Comparison of ENCODE assay signal across 14 cellular contexts in genomic region chr12:90211017-90211416, GRCh38.
DNase-seq lines count a peak whose midpoint lies in the region; ATAC-seq, FAIRE-seq and TF ChIP-seq lines count a peak whose summit lies in the region.
"Had no signal": no experiment of that assay in that cellular context is flagged by ENCODE, and none has a peak within 500 bp of the region (broad histone marks: within the 10 kb centered on the region; RNA-seq: fewer than 3 reads in every experiment).

No MANE protein-coding gene starts in this region.

- H3K27me3 ChIP-seq in A673 (replicated peaks; ENCODE audit: insufficient read depth, low read depth, low read length, poor library complexity) (no peaks in the 10 kb centered on the region), astrocyte (ENCODE audit: insufficient read depth, low read length) (no peaks in the 10 kb centered on the region), hepatocyte (no peaks in the 10 kb centered on the region)
- H3K27me3 ChIP-seq: esophagus muscularis mucosa had no signal

- H3K36me3 ChIP-seq in A673 (ENCODE audit: insufficient read depth, low read length, poor library complexity, severe bottlenecking) (no peaks in the 10 kb centered on the region), astrocyte (ENCODE audit: insufficient read depth, low read length) (no peaks in the 10 kb centered on the region), hepatocyte (replicated peaks; ENCODE audit: insufficient read depth, low read depth) (no peaks in the 10 kb centered on the region)
- H3K36me3 ChIP-seq: esophagus muscularis mucosa had no signal

- H3K4me3 ChIP-seq in A673 (ENCODE audit: low read depth, low read length, poor library complexity, severe bottlenecking) (no peak overlapping the region), astrocyte (ENCODE audit: insufficient read depth, low read depth, low read length) (no peak overlapping the region), hepatocyte (no peak overlapping the region)
- H3K4me3 ChIP-seq: esophagus muscularis mucosa had no signal

- H3K79me2 ChIP-seq in astrocyte (ENCODE audit: insufficient read depth, low read length) (no peaks in the 10 kb centered on the region), hepatocyte (no peaks in the 10 kb centered on the region)

- H3K36me3 Mint-ChIP-seq in astrocyte (ENCODE audit: low read depth, unreplicated experiment) = peaks cover 2% of the 10 kb centered on the region
- peaks cover 2% of the 10 kb centered on the region for H3K36me3 Mint-ChIP-seq in activated naive CD8-positive, alpha-beta T cell treated with anti-CD3 and anti-CD28 coated beads, Interleukin-2, amount 50 U/mL, for 24 hours (ENCODE audit: low read depth)

- peak overlapping the region; percentile 51 for H3K27ac ChIP-seq in A673 (ENCODE audit: low read depth, low read length, poor library complexity, severe bottlenecking)
- peak overlapping the region; percentile 36 for H3K27ac ChIP-seq in astrocyte (ENCODE audit: low read depth, low read length)
- H3K27ac ChIP-seq in hepatocyte = no peak overlapping the region
- H3K27ac ChIP-seq: esophagus muscularis mucosa had no signal

- peak overlapping the region; percentile 25 for H3K4me2 ChIP-seq in astrocyte (ENCODE audit: low read length)
- H3K4me2 ChIP-seq in hepatocyte = no peak overlapping the region

- CTCF ChIA-PET in A673 (lab: Charles Lee) = no interaction called here

- no peak for TF ChIP-seq CTCF in A673 (conservative IDR thresholded peaks at IDR 0.05; ENCODE audit: low read depth, low read length)
- no peak for TF ChIP-seq CTCF in astrocyte (IDR thresholded peaks at IDR 0.05; ENCODE audit: insufficient read depth, low read depth, low read length)
- no peak for TF ChIP-seq CTCF in hepatocyte (IDR thresholded peaks at IDR 0.05; ENCODE audit: poor library complexity)

- ATAC-seq in activated naive CD8-positive, alpha-beta T cell treated with anti-CD3 and anti-CD28 coated beads, Interleukin-2, amount 50 U/mL, for 24 hours = no peak
- no peak for ATAC-seq in stimulated activated naive CD8-positive, alpha-beta T cell treated with anti-CD3 and anti-CD28 coated beads, Interleukin-15, Interleukin-2, amounts not matched to agents 100 U/mL and 50 U/mL, for 24 hours
- ATAC-seq: activated CD4-positive, alpha-beta T cell treated with anti-CD3 and anti-CD28 coated beads for 36 hours had no signal

- POLR2A ChIA-PET in A673 (lab: Charles Lee; ENCODE audit: low non-redundant PET) = no interaction called here

- H3K4me1 ChIP-seq in A673 (ENCODE audit: insufficient read depth, low read length, poor library complexity, severe bottlenecking) (peaks cover 20% of the 10 kb centered on the region), astrocyte (ENCODE audit: insufficient read depth, low read length) (peaks cover 6% of the 10 kb centered on the region), hepatocyte (ENCODE audit: insufficient read depth) (no peaks in the 10 kb centered on the region)
- H3K4me1 ChIP-seq: esophagus muscularis mucosa had no signal

- no peak overlapping the region for H2AFZ ChIP-seq in astrocyte (ENCODE audit: low read depth, low read length)
- no peak overlapping the region for H2AFZ ChIP-seq in hepatocyte

- H3K9me3 Mint-ChIP-seq in astrocyte (ENCODE audit: unreplicated experiment) = peaks cover 9% of the 10 kb centered on the region
- peaks cover 10% of the 10 kb centered on the region for H3K9me3 Mint-ChIP-seq in activated naive CD8-positive, alpha-beta T cell treated with anti-CD3 and anti-CD28 coated beads, Interleukin-2, amount 50 U/mL, for 24 hours

- no TSS peak for BruUV-seq in A673 (replicated peaks; lab: Mats Ljungman, UMichigan)

- peaks cover 4% of the 10 kb centered on the region for H3K4me1 Mint-ChIP-seq in astrocyte (ENCODE audit: low read depth, unreplicated experiment)
- H3K4me1 Mint-ChIP-seq in activated naive CD8-positive, alpha-beta T cell treated with anti-CD3 and anti-CD28 coated beads, Interleukin-2, amount 50 U/mL, for 24 hours = no peaks in the 10 kb centered on the region
- H3K4me1 Mint-ChIP-seq: activated CD4-positive, alpha-beta T cell treated with anti-CD3 and anti-CD28 coated beads for 36 hours had no signal

- no peaks in the 10 kb centered on the region for H4K20me1 ChIP-seq in astrocyte (ENCODE audit: insufficient read depth, low read length)
- no peaks in the 10 kb centered on the region for H4K20me1 ChIP-seq in hepatocyte (ENCODE audit: insufficient read depth, poor library complexity, severe bottlenecking)

- H3K9me3 ChIP-seq in A673 (ENCODE audit: low read depth, low read length, poor library complexity, severe bottlenecking) (peaks cover 14% of the 10 kb centered on the region), astrocyte (ENCODE audit: insufficient read depth, low read depth, low read length) (peaks cover 5% of the 10 kb centered on the region), hepatocyte (ENCODE audit: low read depth) (no peaks in the 10 kb centered on the region)

- DNase-seq in A673 (ENCODE audit: low spot score) (peak; percentile 97), HS-27A (ENCODE audit: low read depth) (peak; percentile 40), astrocyte (ENCODE audit: low read depth) (peak; percentile 85), hepatocyte (ENCODE audit: low spot score) (peak; percentile 19), G401 (ENCODE audit: low spot score) (no peak), SIG-M5 treated with dmso at 0.1 percent for 504 hours (lab: John Stamatoyannopoulos, UW; ENCODE audit: unreplicated experiment) (no peak)
- DNase-seq in activated naive CD8-positive, alpha-beta T cell treated with anti-CD3 and anti-CD28 coated beads, Interleukin-2, amount 50 U/mL, for 24 hours = no peak
- no peak for DNase-seq in stimulated activated naive CD8-positive, alpha-beta T cell treated with anti-CD3 and anti-CD28 coated beads, Interleukin-15, Interleukin-2, amounts not matched to agents 100 U/mL and 50 U/mL, for 24 hours
- DNase-seq: activated CD4-positive, alpha-beta T cell treated with anti-CD3 and anti-CD28 coated beads for 36 hours; caudate nucleus; NCI-H1105; stimulated activated CD4-positive, alpha-beta T cell treated with anti-CD3 and anti-CD28 coated beads, Interleukin-15, amount 100 ng/mL, for 24 hours; stimulated activated CD8-positive, alpha-beta memory T cell treated with anti-CD3 and anti-CD28 coated beads, Interleukin-4, amount 100 ng/mL, for 48 hours had no signal

- no peaks in the 10 kb centered on the region for H3K9me2 ChIP-seq in hepatocyte (replicated peaks; ENCODE audit: insufficient read depth)

- H3K27ac Mint-ChIP-seq in astrocyte (ENCODE audit: unreplicated experiment) = no peak overlapping the region
- no peak overlapping the region for H3K27ac Mint-ChIP-seq in activated naive CD8-positive, alpha-beta T cell treated with anti-CD3 and anti-CD28 coated beads, Interleukin-2, amount 50 U/mL, for 24 hours
- H3K27ac Mint-ChIP-seq: activated CD4-positive, alpha-beta T cell treated with anti-CD3 and anti-CD28 coated beads for 36 hours had no signal

- no peaks in the 10 kb centered on the region for H3K27me3 Mint-ChIP-seq in astrocyte (ENCODE audit: low read depth, unreplicated experiment)
- peaks cover 2% of the 10 kb centered on the region for H3K27me3 Mint-ChIP-seq in activated naive CD8-positive, alpha-beta T cell treated with anti-CD3 and anti-CD28 coated beads, Interleukin-2, amount 50 U/mL, for 24 hours

- FAIRE-seq in astrocyte (lab: Jason Lieb, UNC) = peak; percentile 76

- intact Hi-C loops in A673 (cut with micrococcal nuclease; ENCODE audit: unreplicated experiment) = loop anchor here (5.0 kb wide), 1 partner anchor 109 kb away; no protein-coding TSS in a partner anchor

- WGBS in hepatocyte (ENCODE audit: low lambda C conversion rate, missing lambda C conversion rate) = 61% methylated on average over 1 of the region's 1 CpG

- no peak overlapping the region for H3K4me3 Mint-ChIP-seq in astrocyte (ENCODE audit: unreplicated experiment)
- no peak overlapping the region for H3K4me3 Mint-ChIP-seq in activated naive CD8-positive, alpha-beta T cell treated with anti-CD3 and anti-CD28 coated beads, Interleukin-2, amount 50 U/mL, for 24 hours
- H3K4me3 Mint-ChIP-seq: activated CD4-positive, alpha-beta T cell treated with anti-CD3 and anti-CD28 coated beads for 36 hours had no signal

- no peak overlapping the region for H3K9ac ChIP-seq in astrocyte (ENCODE audit: low read length)

- in situ Hi-C loops in G401 (cut with HindIII; ENCODE audit: low sequenced_read_pairs) = no loop called here

Comparison
In these comparisons a context has a peak if more than half of its experiments do, and no peak if none do; other contexts are left out.
1. DNase-seq: peak in A673 (single experiment), HS-27A (single experiment), astrocyte (single experiment) and hepatocyte (single experiment); none in activated naive CD8-positive, alpha-beta T cell treated with anti-CD3 and anti-CD28 coated beads, Interleukin-2, amount 50 U/mL, for 24 hours (single experiment), G401 (single experiment), SIG-M5 treated with dmso at 0.1 percent for 504 hours (single experiment) and stimulated activated naive CD8-positive, alpha-beta T cell treated with anti-CD3 and anti-CD28 coated beads, Interleukin-15, Interleukin-2, amounts not matched to agents 100 U/mL and 50 U/mL, for 24 hours (single experiment).